In the genomic region with DNA sequence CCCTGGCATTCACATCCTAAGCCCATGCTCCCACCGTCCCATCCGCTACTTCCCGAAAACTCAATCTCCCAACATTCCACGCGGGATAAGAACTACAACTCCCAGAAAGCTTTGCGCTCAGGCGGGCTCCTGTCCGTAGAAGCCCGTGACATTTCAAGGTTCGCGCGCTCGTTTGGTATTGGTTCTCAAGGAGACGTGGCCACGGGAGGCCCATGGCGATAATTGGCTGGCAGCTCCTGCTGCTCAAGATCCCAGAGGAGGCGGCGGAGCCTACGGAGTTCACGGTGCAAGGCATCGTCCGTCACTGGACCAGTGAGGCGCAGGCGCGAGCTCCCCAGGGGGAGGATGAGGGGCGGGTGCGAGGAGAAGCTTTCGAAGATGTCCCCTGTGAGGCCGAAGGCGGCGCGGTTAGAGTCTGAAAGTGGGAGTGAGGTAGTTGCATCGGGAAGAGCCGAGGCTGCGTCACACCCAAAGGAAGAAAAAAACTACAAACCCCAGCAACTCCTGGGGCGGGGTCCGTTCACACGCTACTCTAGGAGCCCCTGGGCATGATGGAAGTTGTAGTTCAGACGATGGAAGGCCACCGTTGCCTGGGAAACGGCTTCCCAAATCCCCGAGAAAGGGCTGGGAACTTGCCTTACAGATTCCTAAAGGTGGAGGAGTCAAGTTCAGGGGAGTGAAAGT, we compare ENCODE assay signal across 1 cellular context.
TF ChIP-seq lines count a peak whose summit lies in the region.

No MANE protein-coding gene starts in this region.

TF ChIP-seq in HepG2, 621 proteins besides CTCF, POLR2A, EP300 and RAD21 (continued from another document and continues in another):
- peak; percentile 37; the same call in 1 of the 2 replicates for TF ChIP-seq ZNF556 (CRISPR knock-in tag; IDR thresholded peaks at IDR 0.05; ENCODE audit: borderline replicate concordance)
- peak; percentile 97 for TF ChIP-seq HCFC1 (IDR thresholded peaks at IDR 0.05; ENCODE audit: low read depth, low read length)
- TF ChIP-seq JUND (CRISPR knock-in tag; IDR thresholded peaks at IDR 0.05), result no peak
- no peak for TF ChIP-seq ZKSCAN1 (IDR thresholded peaks at IDR 0.05; ENCODE audit: low read length)
- TF ChIP-seq KMT2B (CRISPR knock-in tag; IDR thresholded peaks at IDR 0.05), result peak; percentile 55; the same call in 1 of the 2 replicates
- TF ChIP-seq, protein P1, sequence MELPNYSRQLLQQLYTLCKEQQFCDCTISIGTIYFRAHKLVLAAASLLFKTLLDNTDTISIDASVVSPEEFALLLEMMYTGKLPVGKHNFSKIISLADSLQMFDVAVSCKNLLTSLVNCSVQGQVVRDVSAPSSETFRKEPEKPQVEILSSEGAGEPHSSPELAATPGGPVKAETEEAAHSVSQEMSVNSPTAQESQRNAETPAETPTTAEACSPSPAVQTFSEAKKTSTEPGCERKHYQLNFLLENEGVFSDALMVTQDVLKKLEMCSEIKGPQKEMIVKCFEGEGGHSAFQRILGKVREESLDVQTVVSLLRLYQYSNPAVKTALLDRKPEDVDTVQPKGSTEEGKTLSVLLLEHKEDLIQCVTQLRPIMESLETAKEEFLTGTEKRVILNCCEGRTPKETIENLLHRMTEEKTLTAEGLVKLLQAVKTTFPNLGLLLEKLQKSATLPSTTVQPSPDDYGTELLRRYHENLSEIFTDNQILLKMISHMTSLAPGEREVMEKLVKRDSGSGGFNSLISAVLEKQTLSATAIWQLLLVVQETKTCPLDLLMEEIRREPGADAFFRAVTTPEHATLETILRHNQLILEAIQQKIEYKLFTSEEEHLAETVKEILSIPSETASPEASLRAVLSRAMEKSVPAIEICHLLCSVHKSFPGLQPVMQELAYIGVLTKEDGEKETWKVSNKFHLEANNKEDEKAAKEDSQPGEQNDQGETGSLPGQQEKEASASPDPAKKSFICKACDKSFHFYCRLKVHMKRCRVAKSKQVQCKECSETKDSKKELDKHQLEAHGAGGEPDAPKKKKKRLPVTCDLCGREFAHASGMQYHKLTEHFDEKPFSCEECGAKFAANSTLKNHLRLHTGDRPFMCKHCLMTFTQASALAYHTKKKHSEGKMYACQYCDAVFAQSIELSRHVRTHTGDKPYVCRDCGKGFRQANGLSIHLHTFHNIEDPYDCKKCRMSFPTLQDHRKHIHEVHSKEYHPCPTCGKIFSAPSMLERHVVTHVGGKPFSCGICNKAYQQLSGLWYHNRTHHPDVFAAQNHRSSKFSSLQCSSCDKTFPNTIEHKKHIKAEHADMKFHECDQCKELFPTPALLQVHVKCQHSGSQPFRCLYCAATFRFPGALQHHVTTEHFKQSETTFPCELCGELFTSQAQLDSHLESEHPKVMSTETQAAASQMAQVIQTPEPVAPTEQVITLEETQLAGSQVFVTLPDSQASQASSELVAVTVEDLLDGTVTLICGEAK (IDR thresholded peaks at IDR 0.05), result no peak
- TF ChIP-seq, protein P1 (CRISPR knock-in tag; IDR thresholded peaks at IDR 0.05), result no peak
- no peak for TF ChIP-seq ZNF101 (CRISPR knock-in tag; IDR thresholded peaks at IDR 0.05; ENCODE audit: borderline replicate concordance, low read depth)
- no peak for TF ChIP-seq ZNF839 (CRISPR knock-in tag; IDR thresholded peaks at IDR 0.05; ENCODE audit: borderline replicate concordance)
- no peak for TF ChIP-seq ZNF550 (CRISPR knock-in tag; IDR thresholded peaks at IDR 0.05; ENCODE audit: borderline replicate concordance)
- TF ChIP-seq CEBPB (IDR thresholded peaks at IDR 0.05; ENCODE audit: borderline replicate concordance, low read depth, low read length), result no peak
- peak; percentile 49; the same call in 1 of the 2 replicates for TF ChIP-seq ZNF33B (CRISPR knock-in tag; IDR thresholded peaks at IDR 0.05)
- TF ChIP-seq NPAS2 (CRISPR knock-in tag; IDR thresholded peaks at IDR 0.05; ENCODE audit: borderline replicate concordance), result no peak
- no peak for TF ChIP-seq KAT2B (IDR thresholded peaks at IDR 0.05; ENCODE audit: borderline replicate concordance, low read depth, low read length)
- TF ChIP-seq ZMYM4 (CRISPR knock-in tag; IDR thresholded peaks at IDR 0.05), result no peak
- TF ChIP-seq, protein P2, sequence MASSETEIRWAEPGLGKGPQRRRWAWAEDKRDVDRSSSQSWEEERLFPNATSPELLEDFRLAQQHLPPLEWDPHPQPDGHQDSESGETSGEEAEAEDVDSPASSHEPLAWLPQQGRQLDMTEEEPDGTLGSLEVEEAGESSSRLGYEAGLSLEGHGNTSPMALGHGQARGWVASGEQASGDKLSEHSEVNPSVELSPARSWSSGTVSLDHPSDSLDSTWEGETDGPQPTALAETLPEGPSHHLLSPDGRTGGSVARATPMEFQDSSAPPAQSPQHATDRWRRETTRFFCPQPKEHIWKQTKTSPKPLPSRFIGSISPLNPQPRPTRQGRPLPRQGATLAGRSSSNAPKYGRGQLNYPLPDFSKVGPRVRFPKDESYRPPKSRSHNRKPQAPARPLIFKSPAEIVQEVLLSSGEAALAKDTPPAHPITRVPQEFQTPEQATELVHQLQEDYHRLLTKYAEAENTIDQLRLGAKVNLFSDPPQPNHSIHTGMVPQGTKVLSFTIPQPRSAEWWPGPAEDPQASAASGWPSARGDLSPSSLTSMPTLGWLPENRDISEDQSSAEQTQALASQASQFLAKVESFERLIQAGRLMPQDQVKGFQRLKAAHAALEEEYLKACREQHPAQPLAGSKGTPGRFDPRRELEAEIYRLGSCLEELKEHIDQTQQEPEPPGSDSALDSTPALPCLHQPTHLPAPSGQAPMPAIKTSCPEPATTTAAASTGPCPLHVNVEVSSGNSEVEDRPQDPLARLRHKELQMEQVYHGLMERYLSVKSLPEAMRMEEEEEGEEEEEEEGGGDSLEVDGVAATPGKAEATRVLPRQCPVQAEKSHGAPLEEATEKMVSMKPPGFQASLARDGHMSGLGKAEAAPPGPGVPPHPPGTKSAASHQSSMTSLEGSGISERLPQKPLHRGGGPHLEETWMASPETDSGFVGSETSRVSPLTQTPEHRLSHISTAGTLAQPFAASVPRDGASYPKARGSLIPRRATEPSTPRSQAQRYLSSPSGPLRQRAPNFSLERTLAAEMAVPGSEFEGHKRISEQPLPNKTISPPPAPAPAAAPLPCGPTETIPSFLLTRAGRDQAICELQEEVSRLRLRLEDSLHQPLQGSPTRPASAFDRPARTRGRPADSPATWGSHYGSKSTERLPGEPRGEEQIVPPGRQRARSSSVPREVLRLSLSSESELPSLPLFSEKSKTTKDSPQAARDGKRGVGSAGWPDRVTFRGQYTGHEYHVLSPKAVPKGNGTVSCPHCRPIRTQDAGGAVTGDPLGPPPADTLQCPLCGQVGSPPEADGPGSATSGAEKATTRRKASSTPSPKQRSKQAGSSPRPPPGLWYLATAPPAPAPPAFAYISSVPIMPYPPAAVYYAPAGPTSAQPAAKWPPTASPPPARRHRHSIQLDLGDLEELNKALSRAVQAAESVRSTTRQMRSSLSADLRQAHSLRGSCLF (CRISPR knock-in tag; IDR thresholded peaks at IDR 0.05; ENCODE audit: borderline replicate concordance), result no peak
- no peak; the same call in 1 of the 2 replicates for TF ChIP-seq ZNF124 (CRISPR knock-in tag; IDR thresholded peaks at IDR 0.05)
- TF ChIP-seq, protein P3, sequence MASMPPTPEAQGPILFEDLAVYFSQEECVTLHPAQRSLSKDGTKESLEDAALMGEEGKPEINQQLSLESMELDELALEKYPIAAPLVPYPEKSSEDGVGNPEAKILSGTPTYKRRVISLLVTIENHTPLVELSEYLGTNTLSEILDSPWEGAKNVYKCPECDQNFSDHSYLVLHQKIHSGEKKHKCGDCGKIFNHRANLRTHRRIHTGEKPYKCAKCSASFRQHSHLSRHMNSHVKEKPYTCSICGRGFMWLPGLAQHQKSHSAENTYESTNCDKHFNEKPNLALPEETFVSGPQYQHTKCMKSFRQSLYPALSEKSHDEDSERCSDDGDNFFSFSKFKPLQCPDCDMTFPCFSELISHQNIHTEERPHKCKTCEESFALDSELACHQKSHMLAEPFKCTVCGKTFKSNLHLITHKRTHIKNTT (CRISPR knock-in tag; IDR thresholded peaks at IDR 0.05), result no peak
- no peak for TF ChIP-seq HES4 (CRISPR knock-in tag; IDR thresholded peaks at IDR 0.05; ENCODE audit: borderline replicate concordance)
- no peak for TF ChIP-seq ZNF160 (CRISPR knock-in tag; IDR thresholded peaks at IDR 0.05)
- TF ChIP-seq, protein P4, sequence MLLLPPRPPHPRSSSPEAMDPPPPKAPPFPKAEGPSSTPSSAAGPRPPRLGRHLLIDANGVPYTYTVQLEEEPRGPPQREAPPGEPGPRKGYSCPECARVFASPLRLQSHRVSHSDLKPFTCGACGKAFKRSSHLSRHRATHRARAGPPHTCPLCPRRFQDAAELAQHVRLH (CRISPR knock-in tag; IDR thresholded peaks at IDR 0.05; ENCODE audit: borderline replicate concordance, low read depth), result peak; percentile 73
- TF ChIP-seq HNRNPLL (IDR thresholded peaks at IDR 0.05; ENCODE audit: low read depth, low read length, poor library complexity, severe bottlenecking), result peak; percentile 99
- TF ChIP-seq, protein P5, sequence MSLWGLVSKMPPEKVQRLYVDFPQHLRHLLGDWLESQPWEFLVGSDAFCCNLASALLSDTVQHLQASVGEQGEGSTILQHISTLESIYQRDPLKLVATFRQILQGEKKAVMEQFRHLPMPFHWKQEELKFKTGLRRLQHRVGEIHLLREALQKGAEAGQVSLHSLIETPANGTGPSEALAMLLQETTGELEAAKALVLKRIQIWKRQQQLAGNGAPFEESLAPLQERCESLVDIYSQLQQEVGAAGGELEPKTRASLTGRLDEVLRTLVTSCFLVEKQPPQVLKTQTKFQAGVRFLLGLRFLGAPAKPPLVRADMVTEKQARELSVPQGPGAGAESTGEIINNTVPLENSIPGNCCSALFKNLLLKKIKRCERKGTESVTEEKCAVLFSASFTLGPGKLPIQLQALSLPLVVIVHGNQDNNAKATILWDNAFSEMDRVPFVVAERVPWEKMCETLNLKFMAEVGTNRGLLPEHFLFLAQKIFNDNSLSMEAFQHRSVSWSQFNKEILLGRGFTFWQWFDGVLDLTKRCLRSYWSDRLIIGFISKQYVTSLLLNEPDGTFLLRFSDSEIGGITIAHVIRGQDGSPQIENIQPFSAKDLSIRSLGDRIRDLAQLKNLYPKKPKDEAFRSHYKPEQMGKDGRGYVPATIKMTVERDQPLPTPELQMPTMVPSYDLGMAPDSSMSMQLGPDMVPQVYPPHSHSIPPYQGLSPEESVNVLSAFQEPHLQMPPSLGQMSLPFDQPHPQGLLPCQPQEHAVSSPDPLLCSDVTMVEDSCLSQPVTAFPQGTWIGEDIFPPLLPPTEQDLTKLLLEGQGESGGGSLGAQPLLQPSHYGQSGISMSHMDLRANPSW (CRISPR knock-in tag; IDR thresholded peaks at IDR 0.05; ENCODE audit: borderline replicate concordance), result no peak
- TF ChIP-seq ZKSCAN8 (CRISPR knock-in tag; IDR thresholded peaks at IDR 0.05; ENCODE audit: borderline replicate concordance), result no peak
- TF ChIP-seq ZNF263 (CRISPR knock-in tag; IDR thresholded peaks at IDR 0.05), result no peak
- no peak for TF ChIP-seq ZNF569 (CRISPR knock-in tag; IDR thresholded peaks at IDR 0.05; ENCODE audit: borderline replicate concordance)
- TF ChIP-seq PHF20 (CRISPR knock-in tag; IDR thresholded peaks at IDR 0.05), result peak; percentile 46; the same call in 1 of the 2 replicates
- no peak for TF ChIP-seq DNMT3B (CRISPR knock-in tag; conservative IDR thresholded peaks at IDR 0.05)
- TF ChIP-seq, protein P6, sequence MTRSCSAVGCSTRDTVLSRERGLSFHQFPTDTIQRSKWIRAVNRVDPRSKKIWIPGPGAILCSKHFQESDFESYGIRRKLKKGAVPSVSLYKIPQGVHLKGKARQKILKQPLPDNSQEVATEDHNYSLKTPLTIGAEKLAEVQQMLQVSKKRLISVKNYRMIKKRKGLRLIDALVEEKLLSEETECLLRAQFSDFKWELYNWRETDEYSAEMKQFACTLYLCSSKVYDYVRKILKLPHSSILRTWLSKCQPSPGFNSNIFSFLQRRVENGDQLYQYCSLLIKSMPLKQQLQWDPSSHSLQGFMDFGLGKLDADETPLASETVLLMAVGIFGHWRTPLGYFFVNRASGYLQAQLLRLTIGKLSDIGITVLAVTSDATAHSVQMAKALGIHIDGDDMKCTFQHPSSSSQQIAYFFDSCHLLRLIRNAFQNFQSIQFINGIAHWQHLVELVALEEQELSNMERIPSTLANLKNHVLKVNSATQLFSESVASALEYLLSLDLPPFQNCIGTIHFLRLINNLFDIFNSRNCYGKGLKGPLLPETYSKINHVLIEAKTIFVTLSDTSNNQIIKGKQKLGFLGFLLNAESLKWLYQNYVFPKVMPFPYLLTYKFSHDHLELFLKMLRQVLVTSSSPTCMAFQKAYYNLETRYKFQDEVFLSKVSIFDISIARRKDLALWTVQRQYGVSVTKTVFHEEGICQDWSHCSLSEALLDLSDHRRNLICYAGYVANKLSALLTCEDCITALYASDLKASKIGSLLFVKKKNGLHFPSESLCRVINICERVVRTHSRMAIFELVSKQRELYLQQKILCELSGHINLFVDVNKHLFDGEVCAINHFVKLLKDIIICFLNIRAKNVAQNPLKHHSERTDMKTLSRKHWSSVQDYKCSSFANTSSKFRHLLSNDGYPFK (CRISPR knock-in tag; IDR thresholded peaks at IDR 0.05; ENCODE audit: borderline replicate concordance), result no peak; the same call in 1 of the 2 replicates
- no peak for TF ChIP-seq JUNB (CRISPR knock-in tag; IDR thresholded peaks at IDR 0.05; ENCODE audit: borderline replicate concordance)
- no peak; the same call in 1 of the 2 replicates for TF ChIP-seq ZNF331 (CRISPR knock-in tag; IDR thresholded peaks at IDR 0.05)
- no peak for TF ChIP-seq ZFYVE20 (CRISPR knock-in tag; IDR thresholded peaks at IDR 0.05; ENCODE audit: borderline replicate concordance, low read depth)
- peak; percentile 57; the same call in 1 of the 2 replicates for TF ChIP-seq SIN3B (IDR thresholded peaks at IDR 0.05; ENCODE audit: low read length)
- no peak for TF ChIP-seq SMAD1 (CRISPR knock-in tag; IDR thresholded peaks at IDR 0.05; ENCODE audit: borderline replicate concordance, low read depth)
- TF ChIP-seq ZNF264 (CRISPR knock-in tag; IDR thresholded peaks at IDR 0.05), result no peak
- TF ChIP-seq MTF2 (CRISPR knock-in tag; IDR thresholded peaks at IDR 0.05; ENCODE audit: borderline replicate concordance), result no peak
- TF ChIP-seq RBM22 (optimal IDR thresholded peaks at IDR 0.05; ENCODE audit: low read length), result no peak
